ENCODE assay signal across 13 cellular contexts in genomic region chr18:57533901-57534300, GRCh38. TPM values are rescaled to one million over a fixed set of nuclear protein-coding genes. Genes with fewer than 3 reads are reported as not detected.
DNase-seq lines count a peak whose midpoint lies in the region; ATAC-seq, FAIRE-seq and TF ChIP-seq lines count a peak whose summit lies in the region.
"Had no signal": no experiment of that assay in that cellular context is flagged by ENCODE, and none has a peak within 500 bp of the region (broad histone marks: within the 10 kb centered on the region; RNA-seq: fewer than 3 reads in every experiment).

No MANE protein-coding gene starts in this region.

- no peaks in the 10 kb centered on the region; the same call in 1 of the 2 replicates for H3K23me2 ChIP-seq in H1 (ENCODE audit: low read depth, low read length)

- H3K18ac ChIP-seq in H1 (ENCODE audit: extremely low read depth, low read length), result no peak overlapping the region

- H3K4me3 ChIP-seq in HepG2 (replicated peaks in 1 of 3; ENCODE audit: insufficient read depth in 1 of 3, low read depth in 2 of 3, low read length in 3 of 3), result peak overlapping the region; percentile 33 to 54 (median 38); a peak in 3 of 6 replicates
- no peak overlapping the region for H3K4me3 ChIP-seq in right lobe of liver
- no peak overlapping the region for H3K4me3 ChIP-seq in H1 (ENCODE audit: extremely low read depth in 1 of 4, insufficient read depth in 2 of 4, low read depth in 3 of 4, low read length in 4 of 4)
- H3K4me3 ChIP-seq in ovary, result no peak overlapping the region
- H3K4me3 ChIP-seq: BLaER1 treated with 17β-estradiol and CSF1 and Interleukin-3, amounts not matched to agents 10 nM and 100 nM had no signal

- H3K79me2 ChIP-seq in HepG2 (ENCODE audit: insufficient read depth, low read length), result no peaks in the 10 kb centered on the region
- H3K79me2 ChIP-seq in H1 (ENCODE audit: control insufficient read depth in 1 of 2, insufficient read depth in 2 of 2, low read length in 2 of 2), result no peaks in the 10 kb centered on the region

- H3K9me3 ChIP-seq in HepG2 (ENCODE audit: low read length) (no peaks in the 10 kb centered on the region), right lobe of liver (no peaks in the 10 kb centered on the region), H1 (ENCODE audit: insufficient read depth in 2 of 2, low read depth in 1 of 2, low read length in 1 of 2) (no peaks in the 10 kb centered on the region), ovary (no peaks in the 10 kb centered on the region)

- TF ChIP-seq RAD21 in HepG2 (CRISPR knock-in tag; IDR thresholded peaks at IDR 0.05) (no peak), H1 (IDR thresholded peaks at IDR 0.05 in 1 of 2, conservative IDR thresholded peaks at IDR 0.05 in 1 of 2; ENCODE audit: low read depth in 2 of 2, low read length in 2 of 2) (no peak)

- TF ChIP-seq CTCF in HepG2 (CRISPR knock-in tag; IDR thresholded peaks at IDR 0.05) (no peak), right lobe of liver (IDR thresholded peaks at IDR 0.05) (no peak), H1 (IDR thresholded peaks at IDR 0.05; ENCODE audit: control extremely low read depth in 1 of 3, insufficient read depth in 1 of 3, low read depth in 1 of 3, low read length in 3 of 3) (no peak), nephron progenitor cell (IDR thresholded peaks at IDR 0.05) (no peak), ovary (IDR thresholded peaks at IDR 0.05) (no peak)

- peak overlapping the region; percentile 26 for H3K4me3 Mint-ChIP-seq in nephron progenitor cell
- H3K4me3 Mint-ChIP-seq: H9 had no signal

- no peak for TF ChIP-seq POLR2A in HepG2 (IDR thresholded peaks at IDR 0.05; ENCODE audit: insufficient read depth in 1 of 2, low read depth in 2 of 2, low read length in 2 of 2)
- no peak for TF ChIP-seq POLR2A in right lobe of liver (IDR thresholded peaks at IDR 0.05)
- TF ChIP-seq POLR2A in H1 (IDR thresholded peaks at IDR 0.05; ENCODE audit: control extremely low read depth in 1 of 2, low read depth in 2 of 2, low read length in 2 of 2), result no peak
- TF ChIP-seq POLR2A in ovary (IDR thresholded peaks at IDR 0.05), result no peak

- no peaks in the 10 kb centered on the region for H3K79me1 ChIP-seq in H1 (ENCODE audit: low read depth, low read length)

- H2AFZ ChIP-seq in HepG2 (ENCODE audit: low read length), result no peak overlapping the region
- peak overlapping the region; percentile 85 for H2AFZ ChIP-seq in H1 (ENCODE audit: low read length)

- FAIRE-seq in HepG2 (lab: Jason Lieb, UNC), result no peak
- FAIRE-seq in H1 (lab: Jason Lieb, UNC), result peak; percentile 19

- WGBS in HepG2 (ENCODE audit: low lambda C conversion rate), result 3% methylated on average over 2 of the region's 2 CpGs
- 23% methylated on average over 2 of the region's 2 CpGs for WGBS in right lobe of liver (ENCODE audit: insufficient coverage, low coverage, low lambda C conversion rate, missing lambda C conversion rate)
- WGBS in H1 (ENCODE audit: extremely low coverage in 1 of 2, insufficient coverage in 1 of 2, insufficient read length in 1 of 2, insufficient replicate concordance in 2 of 2, low coverage in 1 of 2, low lambda C conversion rate in 2 of 2, missing lambda C conversion rate in 1 of 2), 2 experiments, result 78% methylated on average over 2 of the region's 2 CpGs; no CpG with 5 or more reads in 1 of the 2 experiments
- 20 to 29% (median 24%) methylated on average over 2 of the region's 2 CpGs for WGBS in ovary, 3 donors

- H3K27me3 Mint-ChIP-seq in nephron progenitor cell (ENCODE audit: low read depth, poor library complexity), result peaks cover 65% of the 10 kb centered on the region

- H2BK15ac ChIP-seq in H1 (ENCODE audit: low read length), result no peak overlapping the region

- no peak overlapping the region for H2BK120ac ChIP-seq in H1 (replicated peaks; ENCODE audit: low read depth, low read length)

- H3K27me3 ChIP-seq in HepG2 (ENCODE audit: control insufficient read depth in 1 of 2, insufficient read depth in 2 of 2, low read length in 2 of 2) (no peaks in the 10 kb centered on the region; a peak in 1 of 5 replicates), right lobe of liver (no peaks in the 10 kb centered on the region), H1 (replicated peaks in 1 of 4; ENCODE audit: control insufficient read depth in 3 of 4, extremely low read depth in 1 of 4, insufficient read depth in 3 of 4, low read length in 3 of 4) (no peaks in the 10 kb centered on the region), ovary (no peaks in the 10 kb centered on the region)
- H3K27me3 ChIP-seq: BLaER1 treated with 17β-estradiol and CSF1 and Interleukin-3, amounts not matched to agents 10 nM and 100 nM had no signal

- H2BK5ac ChIP-seq in H1 (ENCODE audit: low read depth, low read length), result peak overlapping the region; percentile 67; the same call in 1 of the 2 replicates

- H2BK12ac ChIP-seq in H1 (ENCODE audit: low read depth, low read length), result peak overlapping the region; percentile 1; the same call in 1 of the 2 replicates

- no peak overlapping the region for H2AK5ac ChIP-seq in H1 (ENCODE audit: low read depth, low read length)

- CTCF ChIA-PET in HepG2 (lab: Yijun Ruan, JAX; ENCODE audit: low intra/inter-chr PET ratio, low total read pairs), result no interaction called here
- CTCF ChIA-PET in H1 (lab: Charles Lee; ENCODE audit: partially characterized antibody), result interaction anchor here (1.3 to 2.5 kb wide), 2 partner anchors 25 to 86 kb away, joined by 5 to 10 read pairs; no protein-coding TSS in a partner anchor

- no peak overlapping the region for H4K8ac ChIP-seq in H1 (ENCODE audit: extremely low read depth, insufficient read depth, low read length)

- 0 out of 2 replicates have a peak overlapping the region, but pooled peaks have one; percentile 15 for H2BK20ac ChIP-seq in H1 (ENCODE audit: low read length)

- no peaks in the 10 kb centered on the region for H4K20me1 ChIP-seq in HepG2 (ENCODE audit: insufficient read depth, low read length)
- no peaks in the 10 kb centered on the region for H4K20me1 ChIP-seq in H1 (replicated peaks in 1 of 2; ENCODE audit: control insufficient read depth in 1 of 2, insufficient read depth in 2 of 2, low read length in 2 of 2)
- H4K20me1 ChIP-seq: BLaER1 treated with 17β-estradiol and CSF1 and Interleukin-3, amounts not matched to agents 10 nM and 100 nM had no signal

- H3K4ac ChIP-seq in H1 (replicated peaks; ENCODE audit: insufficient read length, low read depth, low read length), result no peak overlapping the region

- H4K5ac ChIP-seq in H1 (ENCODE audit: insufficient read length, low read depth, low read length), result no peak overlapping the region

- H3K27ac Mint-ChIP-seq in nephron progenitor cell, result peak overlapping the region; percentile 96

- no peak overlapping the region for H3K56ac ChIP-seq in H1 (replicated peaks; ENCODE audit: insufficient read length, low read depth, low read length)

- intact Hi-C loops in HepG2 (cut with micrococcal nuclease; ENCODE audit: unreplicated experiment) (loop anchor here (1.0 kb wide), 1 partner anchor 96 kb away; no protein-coding TSS in a partner anchor), right lobe of liver (cut with DNase I) (no loop called here), ovary (cut with DNase I) (no loop called here)

- no TSS peak for BruUV-seq in HepG2 (replicated peaks; lab: Mats Ljungman, UMichigan)

- no peak overlapping the region for H3K23ac ChIP-seq in H1 (ENCODE audit: insufficient read length)

- in situ Hi-C loops in HepG2 (cut with HindIII; ENCODE audit: extremely low pct_ligation_motif_present, low pct_unique_long_range_greater_than_20kb), result no loop called here

- H4K91ac ChIP-seq in H1 (replicated peaks; ENCODE audit: insufficient read length, low read length), result no peak overlapping the region

- no peak for ATAC-seq in HepG2
- ATAC-seq in right lobe of liver, result no peak
- ATAC-seq in HG03095 (IDR thresholded peaks at IDR 0.05; ENCODE audit: unreplicated experiment), result no peak
- no peak for ATAC-seq in HG02571 (IDR thresholded peaks at IDR 0.05; ENCODE audit: unreplicated experiment)

- DNase-seq in HepG2 (ENCODE audit: low spot score) (no peak), right lobe of liver (no peak), H1 (ENCODE audit: low read depth in 1 of 2, low spot score in 2 of 2) (no peak), nephron progenitor cell (peak; percentile 49), DMS 273 (lab: John Stamatoyannopoulos, UW; ENCODE audit: unreplicated experiment) (no peak), ovary (no peak)
- DNase-seq: NCI-H187, NCI-H345, SHP77 treated with DMSO at 0.1 percent for 48 hours had no signal

- H3K36me3 Mint-ChIP-seq in nephron progenitor cell (ENCODE audit: low read depth), result no peaks in the 10 kb centered on the region

- H3K14ac ChIP-seq in H1 (ENCODE audit: insufficient read length), result no peak overlapping the region

- H3K4me1 ChIP-seq in HepG2 (ENCODE audit: insufficient read depth, low read length) (peaks cover 36% of the 10 kb centered on the region), right lobe of liver (peaks cover 0 to 30% (median 10%) of the 10 kb centered on the region in 4 donors), H1 (replicated peaks in 1 of 4; ENCODE audit: control insufficient read depth in 3 of 4, insufficient read depth in 4 of 4, low read length in 3 of 4) (peaks cover 5 to 14% (median 7%) of the 10 kb centered on the region in 4 experiments; a peak in 5 of 7 replicates), ovary (ENCODE audit: insufficient read depth) (no peaks in the 10 kb centered on the region)
- H3K4me1 ChIP-seq: BLaER1 treated with 17β-estradiol and CSF1 and Interleukin-3, amounts not matched to agents 10 nM and 100 nM had no signal

- H3K36me3 ChIP-seq in HepG2 (replicated peaks in 1 of 2; ENCODE audit: control insufficient read depth in 1 of 2, insufficient read depth in 2 of 2, low read length in 2 of 2) (no peaks in the 10 kb centered on the region), right lobe of liver (no peaks in the 10 kb centered on the region), H1 (ENCODE audit: control insufficient read depth in 2 of 4, insufficient read depth in 4 of 4, low read length in 3 of 4) (no peaks in the 10 kb centered on the region), ovary (no peaks in the 10 kb centered on the region)
- H3K36me3 ChIP-seq: BLaER1 treated with 17β-estradiol and CSF1 and Interleukin-3, amounts not matched to agents 10 nM and 100 nM had no signal

- no peak for TF ChIP-seq EP300 in HepG2 (IDR thresholded peaks at IDR 0.05; ENCODE audit: low read depth in 2 of 2, low read length in 2 of 2)
- TF ChIP-seq EP300 in HepG2 (CRISPR knock-in tag; IDR thresholded peaks at IDR 0.05; ENCODE audit: borderline replicate concordance), result no peak
- TF ChIP-seq EP300 in H1 (IDR thresholded peaks at IDR 0.05; ENCODE audit: borderline replicate concordance in 1 of 2, low read depth in 2 of 2, low read length in 2 of 2), result no peak
- no peak for TF ChIP-seq EP300 in ovary (IDR thresholded peaks at IDR 0.05)

- H3K9ac ChIP-seq in HepG2 (ENCODE audit: insufficient read depth, low read depth, low read length), result no peak overlapping the region
- H3K9ac ChIP-seq in H1 (replicated peaks in 1 of 4; ENCODE audit: extremely low read depth in 1 of 4, low read depth in 3 of 4, low read length in 3 of 4), result no peak overlapping the region
- H3K9ac ChIP-seq: BLaER1 treated with 17β-estradiol and CSF1 and Interleukin-3, amounts not matched to agents 10 nM and 100 nM had no signal

- H3K27ac ChIP-seq in HepG2 (ENCODE audit: extremely low read length, insufficient read depth, low read length) (peak overlapping the region; percentile 37), right lobe of liver (peak overlapping the region in 1 of 3 donors; percentile 60), H1 (ENCODE audit: low read depth, low read length) (no peak overlapping the region), ovary (no peak overlapping the region)
- H3K27ac ChIP-seq: BLaER1 treated with 17β-estradiol and CSF1 and Interleukin-3, amounts not matched to agents 10 nM and 100 nM had no signal

- H3K9me3 Mint-ChIP-seq in nephron progenitor cell, result no peaks in the 10 kb centered on the region
- H3K9me3 Mint-ChIP-seq: H9 had no signal

- POLR2A ChIA-PET in HepG2 (lab: Yijun Ruan, JAX), result no interaction called here
- POLR2A ChIA-PET in H1 (lab: Charles Lee; ENCODE audit: partially characterized antibody), result interaction anchor here (1.0 kb wide), 1 partner anchor 16 kb away, joined by 3 read pairs; no protein-coding TSS in a partner anchor

- peak overlapping the region; percentile 87 for H3K4me2 ChIP-seq in HepG2 (ENCODE audit: low read depth, low read length)
- 0 out of 4 replicates have a peak overlapping the region, but pooled peaks of 1 of the 2 experiments have one; percentile 35 for H3K4me2 ChIP-seq in H1 (ENCODE audit: insufficient read depth in 1 of 2, low read depth in 2 of 2, low read length in 2 of 2)
- H3K4me2 ChIP-seq: BLaER1 treated with 17β-estradiol and CSF1 and Interleukin-3, amounts not matched to agents 10 nM and 100 nM had no signal

- peaks cover 58% of the 10 kb centered on the region for H3K4me1 Mint-ChIP-seq in nephron progenitor cell

RNA-seq across cellular contexts. Expression of gene FECH, which starts 52.6 kb away (rescaled TPM):
- total RNA-seq in HepG2 (2016; rRNA removed; fragmentation: Illumina TruSeq; extraction: Trizol) (21.9 and 29.1 TPM in 2 replicates), right lobe of liver (10 to 100 TPM; 30.1 to 73.9 (median 38.7) TPM), ovary (10 to 100 TPM; 18.2 to 24.2 (median 19.4) TPM)
- 2.8 and 3.2 TPM in 2 replicates for total RNA-seq in HepG2 (2016; cell fraction: cytosol; rRNA removed; fragmentation: Illumina TruSeq; extraction: Trizol; ENCODE audit: low read depth)
- 23.3 and 28.6 TPM in 2 replicates for total RNA-seq in HepG2 (2016; cell fraction: insoluble cytoplasmic fraction; rRNA removed; fragmentation: Illumina TruSeq; extraction: Trizol)
- 9.2 and 9.7 TPM in 2 replicates for total RNA-seq in HepG2 (2016; cell fraction: membrane; rRNA removed; fragmentation: Illumina TruSeq; extraction: Trizol)
- 10.9 and 11.0 TPM in 2 replicates for total RNA-seq in HepG2 (2016; cell fraction: nucleus; rRNA removed; fragmentation: Illumina TruSeq; extraction: Trizol)
- polyA plus RNA-seq in HepG2 (2011; rRNA removed) (14.7 and 16.4 TPM in 2 replicates), H1 (2011; rRNA removed) (12.3 and 13.1 TPM in 2 replicates), ovary (10 to 100 TPM; 10.0 to 35.8 TPM)
- 14.1 and 16.3 TPM in 2 replicates for polyA plus RNA-seq in HepG2 (2011; cell fraction: cytosol; rRNA removed)
- polyA plus RNA-seq in HepG2 (2011; cell fraction: nucleus; rRNA removed), result 5.4 and 9.2 TPM in 2 replicates
- 10.4 and 11.0 TPM in 2 replicates for polyA plus RNA-seq in HepG2 (2012)
- 2.7 and 3.8 TPM in 2 replicates for polyA plus RNA-seq in HepG2 (2016; cell fraction: cytosol; fragmentation: Illumina TruSeq; extraction: Trizol; ENCODE audit: low read depth)
- 26.1 and 27.9 TPM in 2 replicates for polyA plus RNA-seq in HepG2 (2016; cell fraction: insoluble cytoplasmic fraction; fragmentation: Illumina TruSeq; extraction: Trizol; ENCODE audit: low read depth)
- 7.3 and 7.4 TPM in 2 replicates for polyA plus RNA-seq in HepG2 (2016; cell fraction: membrane; fragmentation: Illumina TruSeq; extraction: Trizol; ENCODE audit: low read depth)
- 16.2 and 16.7 TPM in 2 replicates for polyA plus RNA-seq in HepG2 (2016; cell fraction: nucleus; fragmentation: Illumina TruSeq; extraction: Trizol; ENCODE audit: insufficient read depth, low read depth)
- 15.9 and 39.3 TPM in 2 replicates for polyA minus RNA-seq in HepG2 (2011; rRNA and poly(A)+ RNA removed; ENCODE audit: low replicate concordance)
- 12.3 and 14.0 TPM in 2 replicates for polyA minus RNA-seq in HepG2 (2011; cell fraction: cytosol; rRNA and poly(A)+ RNA removed)
- 8.2 and 9.6 TPM in 2 replicates for polyA minus RNA-seq in HepG2 (2011; cell fraction: nucleus; rRNA and poly(A)+ RNA removed)
- 20.4 and 26.6 TPM in 2 replicates for total RNA-seq in H1 (2021; fragmentation: NEBNext Ultra II Directional; extraction: Animal tissue kit (Norgen Biotek cat#: 25700))
- 14.7 TPM for polyA plus RNA-seq in H1 (2011; cell fraction: cytosol; rRNA removed)
- 17.4 TPM for polyA plus RNA-seq in H1 (2011; cell fraction: nucleus; rRNA removed)
- 16.0 to 21.6 TPM (median 19.7 TPM) in 4 replicates for polyA plus RNA-seq in H1 (2012, experiment 1 of 2)
- polyA plus RNA-seq in H1 (2012, experiment 2 of 2), result 6.1 TPM
- 27.0 TPM for polyA plus RNA-seq in H1 (2013, experiment 1 of 2)
- polyA plus RNA-seq in H1 (2013, experiment 2 of 2), result 27.9 TPM
- polyA minus RNA-seq in H1 (2011; rRNA and poly(A)+ RNA removed), result 17.0 and 29.3 TPM in 2 replicates
- 15.6 TPM for polyA minus RNA-seq in H1 (2011; cell fraction: cytosol; rRNA and poly(A)+ RNA removed)
- 17.5 TPM for polyA minus RNA-seq in H1 (2011; cell fraction: nucleus; rRNA and poly(A)+ RNA removed)

Comparison
In these comparisons a context has a peak if more than half of its experiments do, and no peak if none do; other contexts are left out.
1. H3K4me3 ChIP-seq: peak in HepG2 (3 of 3); none in right lobe of liver (0 of 3), H1 (0 of 4) and ovary (single experiment).
2. Of the 41 proteins assayed by ChIP-seq in both HepG2 and H1: peak only in HepG2: none; only in H1: ASH2L; in both: none; in neither: 40.